ENCODE assay signal across 9 cellular contexts in genomic region chr20:47392721-47393073, GRCh38. TPM values are rescaled to one million over a fixed set of nuclear protein-coding genes. Genes with fewer than 3 reads are reported as not detected.
DNase-seq lines count a peak whose midpoint lies in the region; ATAC-seq and TF ChIP-seq lines count a peak whose summit lies in the region.
"Had no signal": no experiment of that assay in that cellular context is flagged by ENCODE, and none has a peak within 500 bp of the region (broad histone marks: within the 10 kb centered on the region; RNA-seq: fewer than 3 reads in every experiment).

No MANE protein-coding gene starts in this region.

- H3K27ac ChIP-seq in KMS-11 (no peak overlapping the region), neuronal stem cell (replicated peaks; ENCODE audit: low read length) (no peak overlapping the region)

- no peak overlapping the region for H2BK15ac ChIP-seq in neuronal stem cell (ENCODE audit: low read length)

- H3K79me1 ChIP-seq in neuronal stem cell (ENCODE audit: low read depth, low read length) = no peaks in the 10 kb centered on the region

- H2BK5ac ChIP-seq in neuronal stem cell (ENCODE audit: low read length) = no peak overlapping the region

- no peak overlapping the region for H3K14ac ChIP-seq in neuronal stem cell (ENCODE audit: low read length)

- H2BK120ac ChIP-seq in neuronal stem cell (ENCODE audit: low read depth, low read length) = no peak overlapping the region

- no peak overlapping the region for H3K18ac ChIP-seq in neuronal stem cell (ENCODE audit: low read length)

- no CpG with 5 or more reads among the region's 2 CpGs for WGBS in neuronal stem cell (ENCODE audit: extremely low coverage in 2 of 2, insufficient read length in 2 of 2, insufficient replicate concordance in 1 of 2), 2 donors

- H3K4me1 ChIP-seq in KMS-11 (ENCODE audit: low read depth, poor library complexity, severe bottlenecking) = peaks cover 15% of the 10 kb centered on the region
- H3K4me1 ChIP-seq in adipocyte (ENCODE audit: control insufficient read depth, insufficient read depth, low read length) = peaks cover 13% of the 10 kb centered on the region
- H3K4me1 ChIP-seq in neuronal stem cell (ENCODE audit: control insufficient read depth in 2 of 2, insufficient read depth in 1 of 2, low read depth in 1 of 2, low read length in 2 of 2) = no peaks in the 10 kb centered on the region

- intact Hi-C loops in sciatic nerve (cut with DNase I) = no loop called here

- H3K4me2 ChIP-seq in KMS-11 (no peak overlapping the region), neuronal stem cell (ENCODE audit: insufficient read depth, low read length, poor library complexity, severe bottlenecking) (no peak overlapping the region)

- H3K4me3 ChIP-seq in KMS-11 (IDR thresholded peaks at IDR 0.05; ENCODE audit: insufficient read depth, low read depth, low read length) = no peak overlapping the region
- H3K4me3 ChIP-seq in adipocyte (ENCODE audit: low read length) = peak overlapping the region; percentile 55
- H3K4me3 ChIP-seq in neuronal stem cell (ENCODE audit: low read length in 2 of 2) = no peak overlapping the region

- H3K79me2 ChIP-seq in KMS-11 (ENCODE audit: insufficient read depth, low read depth) = no peaks in the 10 kb centered on the region

- H3K23ac ChIP-seq in neuronal stem cell (ENCODE audit: low read depth, low read length, poor library complexity) = no peak overlapping the region

- H3K9me3 ChIP-seq in adipocyte (ENCODE audit: control insufficient read depth, low read length) = no peaks in the 10 kb centered on the region
- H3K9me3 ChIP-seq in neuronal stem cell (replicated peaks in 1 of 2; ENCODE audit: control insufficient read depth in 2 of 2, insufficient read depth in 1 of 2, low read depth in 1 of 2, low read length in 2 of 2) = no peaks in the 10 kb centered on the region

- peak overlapping the region; percentile 35; the same call in 1 of the 2 replicates for H2AFZ ChIP-seq in KMS-11 (ENCODE audit: low read depth)
- peak overlapping the region; percentile 79 for H2AFZ ChIP-seq in neuronal stem cell (ENCODE audit: low read length)

- no peak overlapping the region for H2BK12ac ChIP-seq in neuronal stem cell (ENCODE audit: low read length)

- no peaks in the 10 kb centered on the region for H3K36me3 ChIP-seq in KMS-11 (ENCODE audit: insufficient read depth)
- H3K36me3 ChIP-seq in adipocyte (ENCODE audit: control insufficient read depth, insufficient read depth, low read length, severe bottlenecking) = no peaks in the 10 kb centered on the region
- H3K36me3 ChIP-seq in neuronal stem cell (replicated peaks in 1 of 2; ENCODE audit: control insufficient read depth in 2 of 2, insufficient read depth in 2 of 2, low read length in 2 of 2) = no peaks in the 10 kb centered on the region

- H4K20me1 ChIP-seq in KMS-11 (ENCODE audit: insufficient read depth) = no peaks in the 10 kb centered on the region

- H4K8ac ChIP-seq in neuronal stem cell (ENCODE audit: low read depth, low read length) = no peak overlapping the region

- DNase-seq in EH (ENCODE audit: low read depth) = peak; percentile 56
- no peak for DNase-seq in adipocyte (ENCODE audit: low read depth)
- DNase-seq in neuronal stem cell (ENCODE audit: low spot score) = no peak
- DNase-seq in NOMO-1 treated with DMSO at 0.1 percent for 48 hours (lab: John Stamatoyannopoulos, UW; ENCODE audit: unreplicated experiment) = no peak
- DNase-seq in dermis blood vessel endothelial cell = no peak
- no peak for DNase-seq in sciatic nerve (ENCODE audit: low spot score)
- DNase-seq in hypothalamus (lab: John Stamatoyannopoulos, UW) = no peak
- DNase-seq: activated CD4-positive, alpha-beta T cell treated with anti-CD3 and anti-CD28 coated beads, Interleukin-2, amount 10 ng/mL, durations not matched to agents 7 days and 5 days had no signal

- no peak overlapping the region for H3K4ac ChIP-seq in neuronal stem cell (ENCODE audit: low read length)

- H4K91ac ChIP-seq in neuronal stem cell (ENCODE audit: low read depth, low read length, poor library complexity) = no peak overlapping the region

- no peak overlapping the region for H2AK5ac ChIP-seq in neuronal stem cell (ENCODE audit: low read depth, low read length)

- H3K9ac ChIP-seq in KMS-11 (no peak overlapping the region), adipocyte (ENCODE audit: low read length) (peak overlapping the region; percentile 74), neuronal stem cell (ENCODE audit: low read depth, low read length, poor library complexity) (no peak overlapping the region)

- no peak for TF ChIP-seq CTCF in KMS-11 (conservative IDR thresholded peaks at IDR 0.05; ENCODE audit: low read depth, low read length)

- ATAC-seq in sciatic nerve = no peak

- H3K27me3 ChIP-seq in KMS-11 (ENCODE audit: insufficient read depth, low read depth) (no peaks in the 10 kb centered on the region), adipocyte (replicated peaks; ENCODE audit: control insufficient read depth, insufficient read depth, low read length) (no peaks in the 10 kb centered on the region), neuronal stem cell (ENCODE audit: control insufficient read depth in 3 of 3, insufficient read depth in 3 of 3, low read depth in 1 of 3, low read length in 3 of 3) (no peaks in the 10 kb centered on the region)

RNA-seq across cellular contexts. Expression of gene ZMYND8, which starts 36.2 kb away (rescaled TPM):
- 44.7 TPM for polyA plus RNA-seq in neuronal stem cell (2013, experiment 1 of 2)
- polyA plus RNA-seq in neuronal stem cell (2013, experiment 2 of 2) = 45.0 TPM
- total RNA-seq in dermis blood vessel endothelial cell = 35.9 and 59.4 TPM in 2 replicates
- total RNA-seq in sciatic nerve = 49.3 TPM
